ENCODE assay signal across 17 cellular contexts in the genomic region with DNA sequence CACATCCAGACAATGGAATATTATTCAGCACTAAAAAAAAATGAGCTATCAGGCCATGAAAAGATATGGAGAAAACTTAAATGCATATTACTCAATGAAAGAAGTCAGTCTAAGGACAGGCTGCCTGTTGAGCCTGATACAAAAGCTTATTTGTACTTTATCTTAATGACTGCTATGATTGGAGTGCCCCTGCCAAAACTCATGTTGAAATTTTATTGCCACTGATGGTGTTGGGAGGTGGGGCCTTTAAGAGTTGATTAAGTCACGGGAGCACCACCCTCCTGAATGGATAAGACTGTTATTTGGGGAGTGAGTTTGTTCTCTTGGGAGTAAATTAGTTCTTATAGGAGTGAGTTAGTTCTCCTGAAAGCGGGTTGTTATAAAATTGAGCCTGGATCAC. TPM values are rescaled to one million over a fixed set of nuclear protein-coding genes. Genes with fewer than 3 reads are reported as not detected.
DNase-seq lines count a peak whose midpoint lies in the region; ATAC-seq, FAIRE-seq and TF ChIP-seq lines count a peak whose summit lies in the region.
"Had no signal": no experiment of that assay in that cellular context is flagged by ENCODE, and none has a peak within 500 bp of the region (broad histone marks: within the 10 kb centered on the region; RNA-seq: fewer than 3 reads in every experiment).

No MANE protein-coding gene starts in this region.

- POLR2A ChIA-PET in CD8-positive, alpha-beta T cell (lab: Charles Lee): no interaction called here

- TF ChIP-seq CTCF in left ventricle myocardium inferior (IDR thresholded peaks at IDR 0.05; ENCODE audit: borderline replicate concordance) (no peak), left lung (IDR thresholded peaks at IDR 0.05) (no peak), endothelial cell (IDR thresholded peaks at IDR 0.05; ENCODE audit: unreplicated experiment) (no peak)
- no peak for TF ChIP-seq CTCF in CD8-positive, alpha-beta T cell (IDR thresholded peaks at IDR 0.05)

- DNase-seq in left ventricle myocardium inferior: no peak
- DNase-seq in right cardiac atrium: no peak
- peak; percentile 94 for DNase-seq in SK-MEL-5 (ENCODE audit: low read depth, low spot score)
- peak; percentile 71 for DNase-seq in foreskin melanocyte
- peak; percentile 84 for DNase-seq in small intestine
- no peak for DNase-seq in CD8-positive, alpha-beta T cell
- no peak for DNase-seq in left lung
- DNase-seq in endothelial cell (ENCODE audit: low spot score): no peak
- DNase-seq: Caco-2; CD8-positive, alpha-beta memory T cell; H9 had no signal

- no peaks in the 10 kb centered on the region for H3K9me3 ChIP-seq in left ventricle myocardium inferior (replicated peaks)
- H3K9me3 ChIP-seq in right cardiac atrium (ENCODE audit: control insufficient read depth, low read length): no peaks in the 10 kb centered on the region
- H3K9me3 ChIP-seq in small intestine (ENCODE audit: control insufficient read depth, low read depth): no peaks in the 10 kb centered on the region
- no peaks in the 10 kb centered on the region for H3K9me3 ChIP-seq in CD8-positive, alpha-beta T cell (ENCODE audit: low read length)
- no peaks in the 10 kb centered on the region for H3K9me3 ChIP-seq in left lung
- H3K9me3 ChIP-seq: BLaER1 treated with 17β-estradiol and CSF1 and Interleukin-3, amounts not matched to agents 10 nM and 100 nM; Caco-2 had no signal

- H3K27ac ChIP-seq in left ventricle myocardium inferior (replicated peaks) (peak overlapping the region; percentile 70), right cardiac atrium (ENCODE audit: low read length) (no peak overlapping the region), small intestine (ENCODE audit: low read depth in 1 of 2, low read length in 1 of 2) (no peak overlapping the region), left lung (no peak overlapping the region)
- H3K27ac ChIP-seq in CD8-positive, alpha-beta T cell (ENCODE audit: low read depth, low read length): no peak overlapping the region
- H3K27ac ChIP-seq: BLaER1 treated with 17β-estradiol and CSF1 and Interleukin-3, amounts not matched to agents 10 nM and 100 nM had no signal

- CTCF ChIA-PET in CD8-positive, alpha-beta T cell (lab: Charles Lee): interaction anchor here (0.9 to 2.5 kb wide), 3 partner anchors 14 to 121 kb away, joined by 3 to 14 read pairs (median 3); no protein-coding TSS in a partner anchor

- no peak for FAIRE-seq in small intestine (lab: Jason Lieb, UNC)
- FAIRE-seq: D721Med, G401.6, GM12891, H1 had no signal

- intact Hi-C loops in left ventricle myocardium inferior (cut with micrococcal nuclease): loop anchor here (5.0 kb wide), 1 partner anchor 118 kb away; no protein-coding TSS in a partner anchor
- intact Hi-C loops in right cardiac atrium (cut with DNase I): loop anchor here in 3 of 4 donors (5.0 to 10.0 kb wide), 2 partner anchors 111 to 113 kb away; no protein-coding TSS in a partner anchor
- intact Hi-C loops in CD8-positive, alpha-beta T cell (cut with DNase I, micrococcal nuclease): no loop called here
- intact Hi-C loops in left lung (cut with DNase I): loop anchor here in 1 of 2 donors (10.0 kb wide), 1 partner anchor 111 kb away; no protein-coding TSS in a partner anchor

- H3K9me3 Mint-ChIP-seq in CD8-positive, alpha-beta T cell: no peaks in the 10 kb centered on the region
- H3K9me3 Mint-ChIP-seq in endothelial cell (ENCODE audit: unreplicated experiment): no peaks in the 10 kb centered on the region
- H3K9me3 Mint-ChIP-seq: CD8-positive, alpha-beta memory T cell; H9 had no signal

- H3K27me3 ChIP-seq in left ventricle myocardium inferior (ENCODE audit: low read depth) (no peaks in the 10 kb centered on the region), right cardiac atrium (ENCODE audit: control insufficient read depth, insufficient read depth) (no peaks in the 10 kb centered on the region), small intestine (ENCODE audit: control insufficient read depth in 2 of 2, insufficient read depth in 2 of 2, low read length in 2 of 2) (no peaks in the 10 kb centered on the region), left lung (no peaks in the 10 kb centered on the region)
- H3K27me3 ChIP-seq in CD8-positive, alpha-beta T cell (ENCODE audit: insufficient read depth, low read length): no peaks in the 10 kb centered on the region
- H3K27me3 ChIP-seq: BLaER1 treated with 17β-estradiol and CSF1 and Interleukin-3, amounts not matched to agents 10 nM and 100 nM had no signal

- ATAC-seq in right cardiac atrium (no peak), left lung (no peak)
- ATAC-seq in CD8-positive, alpha-beta T cell: no peak

- 66% methylated on average over 2 of the region's 2 CpGs for WGBS in right cardiac atrium
- WGBS in small intestine, 3 donors: 20 to 72% (median 39%) methylated on average over 2 of the region's 2 CpGs

- H3K36me3 Mint-ChIP-seq in CD8-positive, alpha-beta T cell: peaks cover 16% of the 10 kb centered on the region
- no peaks in the 10 kb centered on the region for H3K36me3 Mint-ChIP-seq in endothelial cell (ENCODE audit: low read depth, unreplicated experiment)

- in situ Hi-C loops in SK-MEL-5 (cut with HindIII; ENCODE audit: low pct_unique_long_range_greater_than_20kb, low sequenced_read_pairs): no loop called here

- H3K27me3 Mint-ChIP-seq in CD8-positive, alpha-beta T cell (ENCODE audit: low read depth): no peaks in the 10 kb centered on the region
- no peaks in the 10 kb centered on the region for H3K27me3 Mint-ChIP-seq in endothelial cell (ENCODE audit: unreplicated experiment)
- H3K27me3 Mint-ChIP-seq: B cell; CD8-positive, alpha-beta memory T cell had no signal

- no peak overlapping the region for H3K27ac Mint-ChIP-seq in CD8-positive, alpha-beta T cell
- no peak overlapping the region for H3K27ac Mint-ChIP-seq in endothelial cell (ENCODE audit: unreplicated experiment)
- H3K27ac Mint-ChIP-seq: B cell had no signal

- peaks cover 6% of the 10 kb centered on the region for H3K4me1 Mint-ChIP-seq in CD8-positive, alpha-beta T cell (ENCODE audit: low read depth)
- peaks cover 6% of the 10 kb centered on the region for H3K4me1 Mint-ChIP-seq in endothelial cell (ENCODE audit: unreplicated experiment)

- H3K4me1 ChIP-seq in left ventricle myocardium inferior (peaks cover 21% of the 10 kb centered on the region), right cardiac atrium (ENCODE audit: control insufficient read depth, insufficient read depth, low read length) (no peaks in the 10 kb centered on the region), small intestine (ENCODE audit: control insufficient read depth in 2 of 2, insufficient read depth in 1 of 2, low read depth in 1 of 2, low read length in 1 of 2) (peaks cover 0 to 5% of the 10 kb centered on the region in 2 donors), left lung (peaks cover 0 to 8% of the 10 kb centered on the region in 2 donors)
- H3K4me1 ChIP-seq in CD8-positive, alpha-beta T cell (ENCODE audit: insufficient read depth, low read length): no peaks in the 10 kb centered on the region

- no peaks in the 10 kb centered on the region for H3K36me3 ChIP-seq in left ventricle myocardium inferior
- H3K36me3 ChIP-seq in small intestine (ENCODE audit: control insufficient read depth in 2 of 2, insufficient read depth in 2 of 2, low read length in 2 of 2): no peaks in the 10 kb centered on the region
- H3K36me3 ChIP-seq in CD8-positive, alpha-beta T cell (ENCODE audit: insufficient read depth, low read length): no peaks in the 10 kb centered on the region
- no peaks in the 10 kb centered on the region for H3K36me3 ChIP-seq in left lung

- no peak overlapping the region for H3K4me3 Mint-ChIP-seq in CD8-positive, alpha-beta T cell
- H3K4me3 Mint-ChIP-seq in endothelial cell (ENCODE audit: unreplicated experiment): no peak overlapping the region
- H3K4me3 Mint-ChIP-seq: B cell; CD8-positive, alpha-beta memory T cell; H9 had no signal

- H3K4me3 ChIP-seq in left ventricle myocardium inferior (no peak overlapping the region), right cardiac atrium (ENCODE audit: low read length) (no peak overlapping the region), small intestine (ENCODE audit: low read depth in 1 of 2, low read length in 2 of 2) (no peak overlapping the region), left lung (no peak overlapping the region)
- no peak overlapping the region for H3K4me3 ChIP-seq in CD8-positive, alpha-beta T cell (ENCODE audit: low read depth, low read length)
- H3K4me3 ChIP-seq: BLaER1 treated with 17β-estradiol and CSF1 and Interleukin-3, amounts not matched to agents 10 nM and 100 nM had no signal

RNA-seq across cellular contexts. Expression of gene C17orf67, which starts 9.9 kb away (rescaled TPM):
- total RNA-seq in left ventricle myocardium inferior (1.1 TPM), right cardiac atrium (1 to 10 TPM in 2 of 4 donors, under 1 TPM in 2; 0.65 to 1.3 (median 1.0) TPM), left lung (1 to 10 TPM; 1.6 to 3.1 TPM), endothelial cell (ENCODE audit: unreplicated experiment) (1.7 TPM)
- polyA plus RNA-seq in right cardiac atrium (0.43 TPM), small intestine (10 to 100 TPM in 2 of 3 donors, 1 to 10 TPM in 1; 2.6 to 41.9 (median 10.5) TPM)
- 0.59 and 1.1 TPM in 2 replicates for total RNA-seq in SK-MEL-5 (2014; rRNA removed; shearing (Covaris generic))
- polyA plus RNA-seq in SK-MEL-5 (2015; cell fraction: cytosol; rRNA removed): 0.96 and 1.4 TPM in 2 replicates
- polyA plus RNA-seq in SK-MEL-5 (2015; cell fraction: nucleus; rRNA removed): 3.7 TPM in 1 of 2 replicates, not detected in the other
- 1 to 10 TPM; 2.4 to 2.9 TPM for total RNA-seq in CD8-positive, alpha-beta T cell

RNA-seq across cellular contexts. Expression of gene DGKE, which starts 10.1 kb away (rescaled TPM):
- total RNA-seq in left ventricle myocardium inferior (4.2 TPM), right cardiac atrium (1 to 10 TPM; 4.7 to 6.0 (median 5.7) TPM), left lung (10 to 100 TPM in 1 of 2 donors, 1 to 10 TPM in 1; 7.3 to 10.5 TPM), endothelial cell (ENCODE audit: unreplicated experiment) (3.3 TPM)
- polyA plus RNA-seq in right cardiac atrium (2.4 TPM), small intestine (1 to 10 TPM in 1 of 3 donors, under 1 TPM in 2; 0.27 to 2.0 (median 0.67) TPM)
- 0.55 and 0.96 TPM in 2 replicates for total RNA-seq in SK-MEL-5 (2014; rRNA removed; shearing (Covaris generic))
- 0.32 and 0.86 TPM in 2 replicates for polyA plus RNA-seq in SK-MEL-5 (2015; cell fraction: cytosol; rRNA removed)
- polyA plus RNA-seq in SK-MEL-5 (2015; cell fraction: nucleus; rRNA removed): 5.4 and 5.6 TPM in 2 replicates
- 10 to 100 TPM; 24.4 to 25.4 TPM for total RNA-seq in CD8-positive, alpha-beta T cell

Comparison
In these comparisons a context has a peak if more than half of its experiments do, and no peak if none do; other contexts are left out.
1. DNase-seq: peak in SK-MEL-5 (single experiment), foreskin melanocyte (single experiment) and small intestine (single experiment); none in left ventricle myocardium inferior (single experiment), right cardiac atrium (0 of 3), CD8-positive, alpha-beta T cell (0 of 7), left lung (0 of 2) and endothelial cell (single experiment).
2. intact Hi-C loops: an anchor here in left ventricle myocardium inferior (5.0 kb wide) and right cardiac atrium (5.0 to 10.0 kb wide); none called in CD8-positive, alpha-beta T cell.